8 cellular contexts compared by ENCODE assay signal in the genomic region with DNA sequence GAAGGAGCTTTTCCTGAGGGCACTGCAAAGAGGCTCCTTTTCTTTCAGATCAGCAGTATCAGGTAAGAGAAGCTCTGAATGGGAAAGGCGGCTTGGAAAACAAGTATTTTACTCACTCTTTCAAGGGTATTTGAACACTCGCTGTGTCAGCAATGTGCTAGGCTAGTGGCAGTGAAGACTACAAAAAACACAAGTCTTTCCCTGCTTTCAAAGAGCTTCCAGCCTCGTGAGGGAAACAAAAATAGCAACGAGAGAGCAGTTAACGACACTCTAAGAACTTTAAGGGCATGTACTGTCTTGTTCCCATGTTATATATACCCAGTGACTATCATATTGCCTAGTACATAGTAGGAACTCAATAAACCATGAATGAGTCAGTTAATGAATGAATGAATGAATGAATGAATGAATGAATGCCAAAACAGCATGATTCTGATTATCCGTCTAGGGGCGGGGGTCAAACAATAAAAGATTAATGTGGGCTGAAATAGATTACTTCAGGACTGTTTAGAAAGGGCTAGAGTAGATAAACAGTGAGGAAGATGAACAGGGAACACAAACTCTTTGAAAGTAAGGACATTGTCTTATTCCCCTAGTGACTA. TPM values are rescaled to one million over a fixed set of nuclear protein-coding genes. Genes with fewer than 3 reads are reported as not detected.
DNase-seq lines count a peak whose midpoint lies in the region; ATAC-seq and TF ChIP-seq lines count a peak whose summit lies in the region.

No MANE protein-coding gene starts in this region.

- BruUV-seq in IMR-90 (replicated peaks; lab: Mats Ljungman, UMichigan), result no TSS peak

- no peak overlapping the region for H4K5ac ChIP-seq in IMR-90 (ENCODE audit: low read depth, low read length)

- H4K91ac ChIP-seq in IMR-90 (ENCODE audit: insufficient read depth, low read depth, low read length), result no peak overlapping the region

- H3K14ac ChIP-seq in IMR-90 (replicated peaks; ENCODE audit: low read depth, low read length), result no peak overlapping the region

- H3K56ac ChIP-seq in IMR-90 (ENCODE audit: extremely low read depth, insufficient read depth, low read length), result no peak overlapping the region

- no peaks in the 10 kb centered on the region for H3K79me1 ChIP-seq in IMR-90 (ENCODE audit: low read depth in 1 of 2, low read length in 2 of 2)

- no peak overlapping the region for H2BK120ac ChIP-seq in IMR-90 (ENCODE audit: low read depth, low read length)

- in situ Hi-C loops in IMR-90 (cut with MboI; ENCODE audit: low sequenced_read_pairs), result no loop called here

- no peak overlapping the region for H2AK9ac ChIP-seq in IMR-90 (replicated peaks; ENCODE audit: low read depth, low read length, poor library complexity)

- peak overlapping the region; percentile 75 for H3K4me3 ChIP-seq in DOHH2 (ENCODE audit: low read length)
- peak overlapping the region; percentile 49 for H3K4me3 ChIP-seq in IMR-90 (ENCODE audit: insufficient read depth, low read depth, low read length)
- H3K4me3 ChIP-seq in ectodermal cell (ENCODE audit: insufficient read depth, low read depth, low read length), result peak overlapping the region; percentile 50
- H3K4me3 ChIP-seq in neural cell (ENCODE audit: low read length), result peak overlapping the region; percentile 62
- H3K4me3 ChIP-seq in lower leg skin (ENCODE audit: low read depth, poor library complexity, severe bottlenecking), result no peak overlapping the region

- no peak overlapping the region for H3K18ac ChIP-seq in IMR-90 (ENCODE audit: low read depth, low read length)

- no peak overlapping the region for H2BK5ac ChIP-seq in IMR-90 (ENCODE audit: low read depth, low read length, poor library complexity, severe bottlenecking)

- H3K9ac ChIP-seq in IMR-90 (ENCODE audit: low read depth, low read length) (peak overlapping the region; percentile 31; the same call in 1 of the 2 replicates), neural cell (ENCODE audit: low read length) (no peak overlapping the region)

- no peak for TF ChIP-seq POLR2A in IMR-90 (IDR thresholded peaks at IDR 0.05; ENCODE audit: low read depth, low read length)
- TF ChIP-seq POLR2A in lower leg skin (IDR thresholded peaks at IDR 0.05), result no peak

- H3F3A ChIP-seq in DOHH2 (ENCODE audit: control insufficient read depth, insufficient read depth), result no peaks in the 10 kb centered on the region
- no peaks in the 10 kb centered on the region for H3F3A ChIP-seq in neural cell (ENCODE audit: insufficient read depth, low read length, poor library complexity, severe bottlenecking)

- no peak for TF ChIP-seq RAD21 in IMR-90 (IDR thresholded peaks at IDR 0.05; ENCODE audit: low read length)
- no peak for TF ChIP-seq RAD21 in neural cell (conservative IDR thresholded peaks at IDR 0.05)

- H3K23ac ChIP-seq in IMR-90 (ENCODE audit: low read depth, low read length), result no peak overlapping the region

- no peaks in the 10 kb centered on the region for H4K20me1 ChIP-seq in DOHH2 (ENCODE audit: control insufficient read depth, insufficient read depth, low read depth, low read length)
- H4K20me1 ChIP-seq in IMR-90 (ENCODE audit: insufficient read depth, low read length), result no peaks in the 10 kb centered on the region
- no peaks in the 10 kb centered on the region for H4K20me1 ChIP-seq in neural cell (ENCODE audit: insufficient read depth)

- no peaks in the 10 kb centered on the region for H3K9me2 ChIP-seq in DOHH2 (replicated peaks; ENCODE audit: control insufficient read depth, low read length)
- H3K9me2 ChIP-seq in neural cell (ENCODE audit: insufficient read depth, low read length), result no peaks in the 10 kb centered on the region

- dilution Hi-C loops in IMR-90 (cut with HindIII; ENCODE audit: low sequenced_read_pairs, unreplicated experiment), result no loop called here

- peaks cover 19% of the 10 kb centered on the region for H3K4me1 ChIP-seq in DOHH2 (ENCODE audit: control insufficient read depth, low read length)
- no peaks in the 10 kb centered on the region for H3K4me1 ChIP-seq in IMR-90 (ENCODE audit: control insufficient read depth, insufficient read depth, low read length)
- H3K4me1 ChIP-seq in ectodermal cell (ENCODE audit: control insufficient read depth, insufficient read depth, low read length), result no peaks in the 10 kb centered on the region

- H2BK15ac ChIP-seq in IMR-90 (ENCODE audit: low read depth, low read length), result no peak overlapping the region

- H2AFZ ChIP-seq in IMR-90 (replicated peaks; ENCODE audit: low read length, poor library complexity), result peak overlapping the region; percentile 94
- no peak overlapping the region for H2AFZ ChIP-seq in neural cell (ENCODE audit: low read depth, low read length)

- DNase-seq in IMR-90, result no peak
- no peak for DNase-seq in lower leg skin (ENCODE audit: low spot score in 2 of 2)
- no peak for DNase-seq in DMS153 treated with DMSO at 0.1 percent for 48 hours (lab: John Stamatoyannopoulos, UW; ENCODE audit: unreplicated experiment)
- DNase-seq in substantia nigra (lab: John Stamatoyannopoulos, UW), result no peak

- peak overlapping the region in 1 of 2 experiments; percentile 33; a peak in 1 of 4 replicates for H4K8ac ChIP-seq in IMR-90 (ENCODE audit: low read depth in 2 of 2, low read length in 2 of 2)

- no peak overlapping the region for H2AK5ac ChIP-seq in IMR-90 (ENCODE audit: low read depth, low read length)

- H3K27me3 ChIP-seq in DOHH2 (ENCODE audit: control insufficient read depth, low read length) (peaks cover 8% of the 10 kb centered on the region; the same call in 1 of the 2 replicates), IMR-90 (ENCODE audit: control insufficient read depth, insufficient read depth, low read length) (peaks cover 2% of the 10 kb centered on the region), ectodermal cell (ENCODE audit: control insufficient read depth, insufficient read depth, low read length, poor library complexity, severe bottlenecking) (peaks cover 13% of the 10 kb centered on the region), neural cell (ENCODE audit: insufficient read depth, low read depth, low read length) (no peaks in the 10 kb centered on the region)

- no peak overlapping the region for H2BK20ac ChIP-seq in IMR-90 (ENCODE audit: low read depth, low read length)

- no CpG with 5 or more reads among the region's 7 CpGs for WGBS in IMR-90 (ENCODE audit: extremely low coverage in 2 of 2, insufficient read length in 1 of 2), 2 experiments
- 59 to 61% methylated on average over 7 of the region's 7 CpGs for WGBS in ectodermal cell, 2 experiments
- 26 to 27% methylated on average over 7 of the region's 7 CpGs for WGBS in lower leg skin, 2 donors

- H3K9me3 ChIP-seq in DOHH2 (ENCODE audit: control insufficient read depth, insufficient read depth, low read length) (no peaks in the 10 kb centered on the region), IMR-90 (ENCODE audit: control insufficient read depth, insufficient read depth, low read length) (no peaks in the 10 kb centered on the region), ectodermal cell (ENCODE audit: control insufficient read depth, low read length) (no peaks in the 10 kb centered on the region), neural cell (ENCODE audit: low read length) (no peaks in the 10 kb centered on the region)

- intact Hi-C loops in IMR-90 (cut with micrococcal nuclease) (no loop called here), lower leg skin (cut with DNase I; ENCODE audit: low total_unique reads) (no loop called here)

- H3K4me2 ChIP-seq in DOHH2 (ENCODE audit: low read length) (peak overlapping the region; percentile 78), IMR-90 (ENCODE audit: low read depth, low read length) (peak overlapping the region; percentile 80), neural cell (ENCODE audit: low read length) (peak overlapping the region; percentile 57)

- H3K9me1 ChIP-seq in IMR-90 (ENCODE audit: insufficient read depth, low read length), result no peaks in the 10 kb centered on the region

- CTCF ChIA-PET in IMR-90 (lab: Yijun Ruan, JAX), result interaction anchor here (0.8 to 2.0 kb wide), 3 partner anchors 20 to 192 kb away, joined by 3 to 5 read pairs (median 3); no protein-coding TSS in a partner anchor

- H3K27ac ChIP-seq in DOHH2 (ENCODE audit: low read depth, low read length) (no peak overlapping the region), IMR-90 (ENCODE audit: insufficient read depth, low read length) (no peak overlapping the region), ectodermal cell (ENCODE audit: insufficient read depth, low read depth, low read length, poor library complexity, severe bottlenecking) (no peak overlapping the region), neural cell (ENCODE audit: low read length) (no peak overlapping the region), substantia nigra (ENCODE audit: low read depth, low read length, poor library complexity, severe bottlenecking) (no peak overlapping the region)

- TF ChIP-seq EP300 in neural cell (conservative IDR thresholded peaks at IDR 0.05; ENCODE audit: poor library complexity, severe bottlenecking), result no peak

- TF ChIP-seq CTCF in DOHH2 (IDR thresholded peaks at IDR 0.05; ENCODE audit: low read depth, low read length, poor library complexity, severe bottlenecking), result no peak
- no peak for TF ChIP-seq CTCF in IMR-90 (conservative IDR thresholded peaks at IDR 0.05; ENCODE audit: low read depth, low read length)
- peak; percentile 5 for TF ChIP-seq CTCF in neural cell (IDR thresholded peaks at IDR 0.05; ENCODE audit: poor library complexity, severe bottlenecking)
- no peak for TF ChIP-seq CTCF in lower leg skin (IDR thresholded peaks at IDR 0.05)

- no peaks in the 10 kb centered on the region for H3K36me3 ChIP-seq in DOHH2 (ENCODE audit: control insufficient read depth, low read length)
- H3K36me3 ChIP-seq in IMR-90 (ENCODE audit: control insufficient read depth, insufficient read depth, low read length), result no peaks in the 10 kb centered on the region
- no peaks in the 10 kb centered on the region for H3K36me3 ChIP-seq in ectodermal cell (ENCODE audit: control insufficient read depth, insufficient read depth, low read length)
- H3K36me3 ChIP-seq in neural cell (ENCODE audit: insufficient read depth, low read length), result no peaks in the 10 kb centered on the region

- POLR2A ChIA-PET in IMR-90 (lab: Charles Lee; ENCODE audit: unreplicated experiment), result interaction anchor here (0.6 kb wide), 1 partner anchor 90 kb away, joined by 3 read pairs; no protein-coding TSS in a partner anchor

- no peak overlapping the region for H3K4ac ChIP-seq in IMR-90 (ENCODE audit: low read depth, low read length)

- H3K79me2 ChIP-seq in DOHH2 (ENCODE audit: control insufficient read depth, low read length), result no peaks in the 10 kb centered on the region
- no peaks in the 10 kb centered on the region for H3K79me2 ChIP-seq in neural cell (replicated peaks; ENCODE audit: insufficient read depth, low read length)

- ATAC-seq in IMR-90 (ENCODE audit: low read depth) (peak; percentile 36), GM21515 (IDR thresholded peaks at IDR 0.05; ENCODE audit: unreplicated experiment) (no peak)

RNA-seq across cellular contexts. Expression of a gene that starts 14.2 kb away (rescaled TPM):
- total RNA-seq in IMR-90 (2012; rRNA removed), result not detected in 2 replicates
- 0.03 TPM in 1 of 2 replicates, not detected in the other for polyA plus RNA-seq in IMR-90 (2012; rRNA removed)
- polyA plus RNA-seq in IMR-90 (2012; cell fraction: cytosol; rRNA removed), result not detected in 2 replicates
- 0.02 and 0.22 TPM in 2 replicates for polyA plus RNA-seq in IMR-90 (2012; cell fraction: nucleus; rRNA removed; ENCODE audit: low replicate concordance)
- 0.59 TPM for polyA plus RNA-seq in ectodermal cell (2013, experiment 1 of 4)
- polyA plus RNA-seq in ectodermal cell (2013, experiment 2 of 4), result 0.43 TPM
- 0.27 TPM for polyA plus RNA-seq in ectodermal cell (2013, experiment 3 of 4)
- polyA plus RNA-seq in ectodermal cell (2013, experiment 4 of 4), result 0.32 TPM
- polyA plus RNA-seq in neural cell, result 0.20 TPM in 1 of 2 replicates, not detected in the other
- polyA minus RNA-seq in neural cell, result not detected in 2 replicates
- total RNA-seq in lower leg skin, result 1 to 10 TPM; 1.1 to 5.0 (median 3.7) TPM
